In genomic region chr1:160408864-160409263, GRCh38 we compare ENCODE assay signal across 25 cellular contexts. TPM values are rescaled to one million over a fixed set of nuclear protein-coding genes. Genes with fewer than 3 reads are reported as not detected.
A peak's percentile ranks its signal among the peaks of the same experiment; 100 is the strongest.
DNase-seq lines count a peak whose midpoint lies in the region; ATAC-seq, FAIRE-seq and TF ChIP-seq lines count a peak whose summit lies in the region.
"Had no signal": no experiment of that assay in that cellular context is flagged by ENCODE, and none has a peak within 500 bp of the region (broad histone marks: within the 10 kb centered on the region; RNA-seq: fewer than 3 reads in every experiment).

No MANE protein-coding gene starts in this region.

- peak overlapping the region; percentile 24 for H2AFZ ChIP-seq in PC-3 (ENCODE audit: low read length)

- H4K20me1 ChIP-seq in PC-3 (ENCODE audit: low read length): no peaks in the 10 kb centered on the region

- CTCF ChIA-PET in PC-3 (lab: Charles Lee): interaction anchor here (0.5 kb wide), 1 partner anchor 748 kb away, joined by 3 read pairs; no protein-coding TSS in a partner anchor

- H3F3A ChIP-seq in PC-3 (ENCODE audit: low read length, unreplicated experiment): no peaks in the 10 kb centered on the region

- H3K27me3 Mint-ChIP-seq in nephron (ENCODE audit: low read depth) (no peaks in the 10 kb centered on the region), type B pancreatic cell (no peaks in the 10 kb centered on the region)
- H3K27me3 Mint-ChIP-seq: activated B cell treated with CpG ODN at 0.5 μM for 24 hours had no signal

- H3K4me1 ChIP-seq in PC-3 (ENCODE audit: insufficient read depth, low read length): peaks cover 25% of the 10 kb centered on the region
- H3K4me1 ChIP-seq: breast epithelium, upper lobe of right lung had no signal

- H3K4me3 ChIP-seq in PC-3 (ENCODE audit: low read length) (no peak overlapping the region), epithelial cell of esophagus (ENCODE audit: low read length) (peak overlapping the region; percentile 47)
- H3K4me3 ChIP-seq: breast epithelium, heart right ventricle, SJSA1, upper lobe of right lung had no signal

- H3K27ac Mint-ChIP-seq in nephron: peak overlapping the region; percentile 89 to 98 (median 96)
- H3K27ac Mint-ChIP-seq in type B pancreatic cell: peak overlapping the region; percentile 13
- H3K27ac Mint-ChIP-seq: activated B cell treated with CpG ODN at 0.5 μM for 24 hours; activated naive CD4-positive, alpha-beta T cell treated with anti-CD3 and anti-CD28 coated beads, Interleukin-2, amount 10 ng/mL, durations not matched to agents 7 days and 5 days; activated T-helper 1 cell treated with anti-CD3 and anti-CD28 coated beads, Interleukin-12 subunit alpha, Interleukin-12 subunit beta, Interleukin-2, Interleukin-4 antibody, amounts not matched to agents 30 ng/mL and 10 ng/mL and 1 ng/mL, durations not matched to agents 14 hours and 24 hours and 36 hours had no signal

- POLR2A ChIA-PET in PC-3 (lab: Charles Lee; ENCODE audit: unreplicated experiment): no interaction called here

- H3K4me2 ChIP-seq in PC-3 (ENCODE audit: low read length): peak overlapping the region; percentile 79

- H3K9me2 ChIP-seq in PC-3 (replicated peaks; ENCODE audit: low read length): no peaks in the 10 kb centered on the region

- TF ChIP-seq CTCF in PC-3 (conservative IDR thresholded peaks at IDR 0.05; ENCODE audit: low read depth, low read length): no peak
- no peak for TF ChIP-seq CTCF in epithelial cell of esophagus (IDR thresholded peaks at IDR 0.05; ENCODE audit: insufficient read depth, low read depth, low read length, missing control alignments)
- TF ChIP-seq CTCF in nephron (IDR thresholded peaks at IDR 0.05; ENCODE audit: unreplicated experiment in 3 of 3): no peak
- TF ChIP-seq CTCF in type B pancreatic cell (conservative IDR thresholded peaks at IDR 0.05): no peak

- peaks cover 65% of the 10 kb centered on the region for H3K4me1 Mint-ChIP-seq in nephron
- peaks cover 66% of the 10 kb centered on the region for H3K4me1 Mint-ChIP-seq in type B pancreatic cell (ENCODE audit: unreplicated experiment)
- H3K4me1 Mint-ChIP-seq: activated naive CD4-positive, alpha-beta T cell treated with anti-CD3 and anti-CD28 coated beads, Interleukin-2, amount 10 ng/mL, durations not matched to agents 7 days and 5 days had no signal

- no peak overlapping the region for H3K27ac ChIP-seq in PC-3 (ENCODE audit: low read length)
- H3K27ac ChIP-seq: heart right ventricle, SJSA1, upper lobe of right lung had no signal

- H3K9me3 Mint-ChIP-seq in nephron: no peaks in the 10 kb centered on the region
- no peaks in the 10 kb centered on the region for H3K9me3 Mint-ChIP-seq in type B pancreatic cell
- H3K9me3 Mint-ChIP-seq: activated B cell treated with CpG ODN at 0.5 μM for 24 hours; activated naive CD4-positive, alpha-beta T cell treated with anti-CD3 and anti-CD28 coated beads, Interleukin-2, amount 10 ng/mL, durations not matched to agents 7 days and 5 days; activated T-helper 1 cell treated with anti-CD3 and anti-CD28 coated beads, Interleukin-12 subunit alpha, Interleukin-12 subunit beta, Interleukin-2, Interleukin-4 antibody, amounts not matched to agents 30 ng/mL and 10 ng/mL and 1 ng/mL, durations not matched to agents 14 hours and 24 hours and 36 hours; CD14-positive monocyte had no signal

- peaks cover 8% of the 10 kb centered on the region for H3K27me3 ChIP-seq in PC-3 (ENCODE audit: low read length)
- H3K27me3 ChIP-seq: breast epithelium, heart right ventricle, SJSA1, upper lobe of right lung had no signal

- no peak for TF ChIP-seq POLR2A in H54 (IDR thresholded peaks at IDR 0.05; ENCODE audit: low read depth, low read length)

- FAIRE-seq in H54 (lab: Jason Lieb, UNC): no peak
- FAIRE-seq: RCC 7860, small intestine had no signal

- no TSS peak for BruUV-seq in PC-3 (replicated peaks; lab: Mats Ljungman, UMichigan)

- H3K79me2 ChIP-seq in PC-3 (ENCODE audit: low read length): no peaks in the 10 kb centered on the region

- DNase-seq in PC-3 (no peak), epithelial cell of esophagus (ENCODE audit: low read depth) (no peak), type B pancreatic cell (ENCODE audit: extremely low spot score, unreplicated experiment) (no peak), pons (ENCODE audit: low spot score) (no peak), NCI-H1436 treated with DMSO at 0.1 percent for 48 hours (lab: John Stamatoyannopoulos, UW) (no peak), H54 (ENCODE audit: insufficient read length, low spot score) (no peak)
- DNase-seq: activated B cell treated with CpG ODN at 0.5 μM for 24 hours; activated naive CD4-positive, alpha-beta T cell treated with anti-CD3 and anti-CD28 coated beads, Interleukin-2, amount 10 ng/mL, durations not matched to agents 7 days and 5 days; foreskin melanocyte; heart right ventricle; IMR-90; left colon; NCI-H1694 treated with DMSO at 0.1 percent for 48 hours; NCI-H2227 treated with DMSO at 0.1 percent for 48 hours; NCI-H69; occipital lobe; small intestine; stimulated activated CD4-positive, alpha-beta T cell treated with anti-CD3 and anti-CD28 coated beads, Interleukin-2, amount 100 ng/mL, for 24 hours; upper lobe of right lung had no signal

- no peak overlapping the region for H3K9ac ChIP-seq in PC-3 (ENCODE audit: low read length)

- intact Hi-C loops in PC-3 (cut with micrococcal nuclease): no loop called here

- peaks cover 4% of the 10 kb centered on the region for H3K36me3 Mint-ChIP-seq in nephron (ENCODE audit: low read depth)
- peaks cover 11% of the 10 kb centered on the region for H3K36me3 Mint-ChIP-seq in type B pancreatic cell
- H3K36me3 Mint-ChIP-seq: activated naive CD4-positive, alpha-beta T cell treated with anti-CD3 and anti-CD28 coated beads, Interleukin-2, amount 10 ng/mL, durations not matched to agents 7 days and 5 days; CD14-positive monocyte had no signal

- no peak for ATAC-seq in PC-3
- ATAC-seq: heart right ventricle, upper lobe of right lung had no signal

- H3K4me3 Mint-ChIP-seq in nephron (no peak overlapping the region), type B pancreatic cell (no peak overlapping the region)
- H3K4me3 Mint-ChIP-seq: activated B cell treated with CpG ODN at 0.5 μM for 24 hours; activated naive CD4-positive, alpha-beta T cell treated with anti-CD3 and anti-CD28 coated beads, Interleukin-2, amount 10 ng/mL, durations not matched to agents 7 days and 5 days; activated T-helper 1 cell treated with anti-CD3 and anti-CD28 coated beads, Interleukin-12 subunit alpha, Interleukin-12 subunit beta, Interleukin-2, Interleukin-4 antibody, amounts not matched to agents 30 ng/mL and 10 ng/mL and 1 ng/mL, durations not matched to agents 14 hours and 24 hours and 36 hours; CD14-positive monocyte had no signal

- no peaks in the 10 kb centered on the region for H3K36me3 ChIP-seq in PC-3 (ENCODE audit: low read depth, low read length)
- H3K36me3 ChIP-seq: breast epithelium, heart right ventricle, SJSA1, upper lobe of right lung had no signal

- no peaks in the 10 kb centered on the region for H3K9me3 ChIP-seq in PC-3 (ENCODE audit: low read length)
- H3K9me3 ChIP-seq: breast epithelium, heart right ventricle, SJSA1, upper lobe of right lung had no signal

RNA-seq across cellular contexts. Expression of gene VANGL2, which starts 8.5 kb away (rescaled TPM):
- total RNA-seq in PC-3 (2014; rRNA removed) (0.06 and 0.44 TPM in 2 replicates), type B pancreatic cell (ENCODE audit: low replicate concordance) (19.8 and 67.3 TPM in 2 replicates)
- total RNA-seq: activated T-helper 1 cell treated with anti-CD3 and anti-CD28 coated beads, Interleukin-12 subunit alpha, Interleukin-12 subunit beta, Interleukin-2, Interleukin-4 antibody, amounts not matched to agents 30 ng/mL and 10 ng/mL and 1 ng/mL, durations not matched to agents 14 hours and 24 hours and 36 hours had no signal

RNA-seq across cellular contexts. Expression of gene NHLH1, which starts 42.0 kb away (rescaled TPM):
- total RNA-seq in PC-3 (2014; rRNA removed) (not detected in 2 replicates), type B pancreatic cell (ENCODE audit: low replicate concordance) (0.48 and 2.2 TPM in 2 replicates)
- total RNA-seq: IMR-90, upper lobe of right lung had no signal

Comparison
In these comparisons a context has a peak if more than half of its experiments do, and no peak if none do; other contexts are left out.
1. RNA of gene VANGL2, which starts 8.5 kb away (total RNA-seq): 19.8 to 67.3 TPM in type B pancreatic cell; 0.06 to 0.44 TPM in PC-3; every median in the first group is over 10 times any median in the second.